9 cellular contexts compared by ENCODE assay signal in genomic region chr12:48978741-48979601, GRCh38. TPM values are rescaled to one million over a fixed set of nuclear protein-coding genes. Genes with fewer than 3 reads are reported as not detected.
A peak's percentile ranks its signal among the peaks of the same experiment; 100 is the strongest.
DNase-seq lines count a peak whose midpoint lies in the region; ATAC-seq and TF ChIP-seq lines count a peak whose summit lies in the region.
"Had no signal": no experiment of that assay in that cellular context is flagged by ENCODE, and none has a peak within 500 bp of the region (broad histone marks: within the 10 kb centered on the region; RNA-seq: fewer than 3 reads in every experiment).

No MANE protein-coding gene starts in this region.

- peak overlapping the region; percentile 40 for H3K4me2 ChIP-seq in mesenchymal stem cell (ENCODE audit: low read length, poor library complexity, severe bottlenecking)

- H3K9ac ChIP-seq in mesenchymal stem cell (ENCODE audit: low read length), result no peak overlapping the region

- H3K27ac Mint-ChIP-seq in activated naive CD8-positive, alpha-beta T cell, result no peak overlapping the region

- H2BK12ac ChIP-seq in mesenchymal stem cell (ENCODE audit: low read length in 2 of 2), result no peak overlapping the region

- H4K91ac ChIP-seq in mesenchymal stem cell (ENCODE audit: low read length), result peak overlapping the region; percentile 82

- 3 to 8% (median 3%) methylated on average over 17 to 45 of the region's 45 CpGs for WGBS in heart left ventricle, 4 donors
- WGBS in mesenchymal stem cell, result 5% methylated on average over 45 of the region's 45 CpGs

- H2AK5ac ChIP-seq in mesenchymal stem cell (ENCODE audit: low read length, severe bottlenecking), result no peak overlapping the region

- peaks cover 7 to 50% (median 39%) of the 10 kb centered on the region in 12 donors for H3K4me1 ChIP-seq in heart left ventricle
- H3K4me1 ChIP-seq in mesenchymal stem cell (ENCODE audit: control insufficient read depth, insufficient read depth, low read depth, low read length), result peaks cover 41% of the 10 kb centered on the region
- peaks cover 38% of the 10 kb centered on the region for H3K4me1 ChIP-seq in upper lobe of right lung

- TF ChIP-seq CTCF in heart left ventricle (IDR thresholded peaks at IDR 0.05) (no peak), upper lobe of right lung (IDR thresholded peaks at IDR 0.05) (no peak)

- peak overlapping the region; percentile 53 to 57 for H3K23ac ChIP-seq in mesenchymal stem cell (ENCODE audit: low read length in 2 of 2)

- no peak overlapping the region for H3K4ac ChIP-seq in mesenchymal stem cell (ENCODE audit: low read depth in 1 of 2, low read length in 2 of 2)

- H3K36me3 Mint-ChIP-seq in activated naive CD8-positive, alpha-beta T cell, result no peaks in the 10 kb centered on the region

- H3K4me3 ChIP-seq in heart left ventricle (peak overlapping the region; percentile 22 to 54 (median 39)), mesenchymal stem cell (ENCODE audit: insufficient read depth in 1 of 2, low read depth in 1 of 2, low read length in 2 of 2) (peak overlapping the region; percentile 34 to 40), upper lobe of right lung (peak overlapping the region; percentile 42)

- no peak overlapping the region for H2BK15ac ChIP-seq in mesenchymal stem cell (ENCODE audit: low read depth, poor library complexity, severe bottlenecking)

- H2BK5ac ChIP-seq in mesenchymal stem cell (ENCODE audit: low read depth, low read length, poor library complexity, severe bottlenecking), result no peak overlapping the region

- peak overlapping the region; percentile 5 for H4K8ac ChIP-seq in mesenchymal stem cell (ENCODE audit: low read length)

- peak overlapping the region in 1 of 2 experiments; percentile 41 for H3K18ac ChIP-seq in mesenchymal stem cell (ENCODE audit: low read depth in 1 of 2, low read length in 2 of 2)

- H3K27me3 ChIP-seq in heart left ventricle, result peaks cover 42 to 96% (median 82%) of the 10 kb centered on the region in 9 donors
- peaks cover 96% of the 10 kb centered on the region in 2 experiments for H3K27me3 ChIP-seq in mesenchymal stem cell (ENCODE audit: control insufficient read depth in 1 of 2, insufficient read depth in 1 of 2, low read length in 2 of 2)
- peaks cover 91% of the 10 kb centered on the region for H3K27me3 ChIP-seq in upper lobe of right lung

- DNase-seq in heart left ventricle (no peak), cardiac septum (ENCODE audit: low spot score) (no peak), mesenchymal stem cell (no peak), upper lobe of right lung (no peak), MV-4-11 (lab: John Stamatoyannopoulos, UW) (no peak)

- H3K9me3 ChIP-seq in heart left ventricle (no peaks in the 10 kb centered on the region), mesenchymal stem cell (ENCODE audit: control insufficient read depth, low read length) (no peaks in the 10 kb centered on the region), upper lobe of right lung (no peaks in the 10 kb centered on the region)

- TF ChIP-seq POLR2A in heart left ventricle (IDR thresholded peaks at IDR 0.05), result no peak

- H3K79me1 ChIP-seq in mesenchymal stem cell (replicated peaks; ENCODE audit: low read length, poor library complexity, severe bottlenecking), result no peaks in the 10 kb centered on the region

- H3K27me3 Mint-ChIP-seq in activated naive CD8-positive, alpha-beta T cell, result peaks cover 5% of the 10 kb centered on the region

- H3K36me3 ChIP-seq in heart left ventricle (no peaks in the 10 kb centered on the region), mesenchymal stem cell (ENCODE audit: control insufficient read depth in 1 of 2, insufficient read depth in 2 of 2, low read depth in 1 of 2, low read length in 2 of 2) (no peaks in the 10 kb centered on the region), upper lobe of right lung (no peaks in the 10 kb centered on the region)

- ATAC-seq in heart left ventricle (no peak), upper lobe of right lung (peak; percentile 1), HG03469 (IDR thresholded peaks at IDR 0.05; ENCODE audit: unreplicated experiment) (no peak), HG02970 (IDR thresholded peaks at IDR 0.05; ENCODE audit: low FRiP score, unreplicated experiment) (no peak)

- H2BK120ac ChIP-seq in mesenchymal stem cell (ENCODE audit: low read depth, low read length), result no peak overlapping the region

- H2AFZ ChIP-seq in mesenchymal stem cell (ENCODE audit: low read depth, low read length), result peak overlapping the region; percentile 49

- H3K4me1 Mint-ChIP-seq in activated naive CD8-positive, alpha-beta T cell (ENCODE audit: low read depth), result peaks cover 45% of the 10 kb centered on the region

- peak overlapping the region in 1 of 2 experiments; percentile 53 for H3K14ac ChIP-seq in mesenchymal stem cell (ENCODE audit: low read length in 2 of 2)

- H3K27ac ChIP-seq in heart left ventricle, result no peak overlapping the region
- no peak overlapping the region for H3K27ac ChIP-seq in mesenchymal stem cell (ENCODE audit: low read length, poor library complexity, severe bottlenecking)
- no peak overlapping the region for H3K27ac ChIP-seq in upper lobe of right lung

- no peaks in the 10 kb centered on the region for H3K9me3 Mint-ChIP-seq in activated naive CD8-positive, alpha-beta T cell (ENCODE audit: low read depth)

- peak overlapping the region; percentile 84 for H3K4me3 Mint-ChIP-seq in activated naive CD8-positive, alpha-beta T cell

- intact Hi-C loops in heart left ventricle (cut with DNase I) (no loop called here), cardiac septum (cut with DNase I) (no loop called here), upper lobe of right lung (cut with DNase I) (no loop called here)

RNA-seq across cellular contexts. Expression of gene WNT1, which starts 0.8 kb away (rescaled TPM):
- total RNA-seq in heart left ventricle (under 1 TPM in 1 of 9 donors, not detected in 8; 0.29 TPM), cardiac septum (not detected), upper lobe of right lung (not detected)
- polyA plus RNA-seq in heart left ventricle, result not detected
- not detected for polyA plus RNA-seq in mesenchymal stem cell (2013, experiment 1 of 2)
- not detected for polyA plus RNA-seq in mesenchymal stem cell (2013, experiment 2 of 2)
- total RNA-seq: T-helper 1 cell treated with Interleukin-12 subunit alpha and Interleukin-12 subunit beta and Interleukin-4 antibody, amounts not matched to agents 30 ng/mL and 1 ng/mL, for 36 hours had no signal

RNA-seq across cellular contexts. Expression of gene WNT10B, which starts 7.4 kb away (rescaled TPM):
- total RNA-seq in heart left ventricle, result 1 to 10 TPM in 1 of 9 donors, under 1 TPM in 7, not detected in 1; 0.12 to 1.3 (median 0.22) TPM
- under 1 TPM; 0.08 to 0.28 TPM for polyA plus RNA-seq in heart left ventricle
- 0.16 TPM for total RNA-seq in cardiac septum
- 0.11 TPM for polyA plus RNA-seq in mesenchymal stem cell (2013, experiment 1 of 2)
- polyA plus RNA-seq in mesenchymal stem cell (2013, experiment 2 of 2), result 0.04 TPM
- total RNA-seq in upper lobe of right lung, result 1.2 TPM

RNA-seq across cellular contexts. Expression of gene DDN, which starts 20.2 kb away (rescaled TPM):
- total RNA-seq in heart left ventricle (1 to 10 TPM in 4 of 9 donors, under 1 TPM in 5; 0.40 to 2.8 (median 0.95) TPM), cardiac septum (1.00 TPM), upper lobe of right lung (not detected)
- under 1 TPM; 0.42 to 0.91 TPM for polyA plus RNA-seq in heart left ventricle
- 0.17 TPM for polyA plus RNA-seq in mesenchymal stem cell (2013, experiment 1 of 2)
- 0.19 TPM for polyA plus RNA-seq in mesenchymal stem cell (2013, experiment 2 of 2)

RNA-seq across cellular contexts. Expression of gene ARF3, which starts 21.7 kb away (rescaled TPM):
- total RNA-seq in heart left ventricle (100 to 1,000 TPM in 1 of 9 donors, 10 to 100 TPM in 8; 35.8 to 130 (median 54.0) TPM), cardiac septum (59.5 TPM), upper lobe of right lung (146 TPM)
- polyA plus RNA-seq in heart left ventricle, result 10 to 100 TPM; 40.1 to 61.5 TPM
- polyA plus RNA-seq in mesenchymal stem cell (2013, experiment 1 of 2), result 112 TPM
- 114 TPM for polyA plus RNA-seq in mesenchymal stem cell (2013, experiment 2 of 2)

RNA-seq across cellular contexts. Expression of gene PRKAG1, which starts 39.6 kb away (rescaled TPM):
- total RNA-seq in heart left ventricle (100 to 1,000 TPM in 2 of 9 donors, 10 to 100 TPM in 7; 72.0 to 107 (median 98.6) TPM), cardiac septum (80.4 TPM), upper lobe of right lung (46.5 TPM)
- polyA plus RNA-seq in heart left ventricle, result 10 to 100 TPM; 91.5 to 93.5 TPM
- polyA plus RNA-seq in mesenchymal stem cell (2013, experiment 1 of 2), result 62.2 TPM
- polyA plus RNA-seq in mesenchymal stem cell (2013, experiment 2 of 2), result 63.2 TPM
